In the genomic region with DNA sequence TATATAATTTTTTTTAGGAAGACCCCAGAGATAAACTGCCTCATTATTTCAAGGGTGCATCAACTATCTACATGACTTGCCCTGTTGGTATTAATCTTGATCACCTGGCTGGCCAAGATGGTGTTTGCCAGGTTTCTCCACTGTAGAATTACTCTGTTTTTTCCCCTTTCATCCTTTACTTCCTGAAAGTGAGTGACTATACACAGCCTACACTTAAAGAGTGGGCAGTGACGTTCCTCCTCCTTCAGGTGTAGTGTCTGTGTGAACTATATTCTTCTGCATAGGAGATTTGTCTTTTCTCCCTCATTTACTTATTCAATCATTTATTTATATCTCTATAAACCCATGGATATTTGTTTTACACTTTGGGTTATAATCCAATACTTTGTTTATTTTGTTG, we compare ENCODE assay signal across 27 cellular contexts.
"Had no signal": no experiment of that assay in that cellular context is flagged by ENCODE, and none has a peak within 500 bp of the region (broad histone marks: within the 10 kb centered on the region; RNA-seq: fewer than 3 reads in every experiment).

No MANE protein-coding gene starts in this region.

- ATAC-seq: activated T-cell treated with anti-CD3 and anti-CD28 coated beads, Interleukin-2, amount 50 U/mL, for 72 hours; Panc1; Right ventricle myocardium inferior had no signal

- H3K4me3 ChIP-seq: SK-N-MC had no signal

- H3K4me1 Mint-ChIP-seq: activated CD4-positive, alpha-beta T cell treated with anti-CD3 and anti-CD28 coated beads, Interleukin-2, amount 10 ng/mL, durations not matched to agents 24 days and 14 days; brain; central memory CD8-positive, alpha-beta T cell had no signal

- H3K36me3 Mint-ChIP-seq: activated CD4-positive, alpha-beta memory T cell treated with anti-CD3 and anti-CD28 coated beads for 36 hours; brain had no signal

- H3K27ac ChIP-seq: SK-N-MC had no signal

- H3K27ac Mint-ChIP-seq: activated CD4-positive, alpha-beta memory T cell treated with anti-CD3 and anti-CD28 coated beads for 36 hours; activated CD4-positive, alpha-beta T cell treated with anti-CD3 and anti-CD28 coated beads, Interleukin-2, amount 10 ng/mL, durations not matched to agents 24 days and 14 days; activated T-cell treated with anti-CD3 and anti-CD28 coated beads, Interleukin-2, amount 50 U/mL, for 72 hours; activated T-helper 2 cell treated with anti-CD3 and anti-CD28 coated beads, Interferon-gamma antibody, Interleukin-2, Interleukin-4, amounts not matched to agents 10 μg/mL and 5 μg/mL and 100 μg/mL, durations not matched to agents 14 hours and 24 hours and 36 hours; brain had no signal

- H3K4me3 Mint-ChIP-seq: activated CD4-positive, alpha-beta memory T cell treated with anti-CD3 and anti-CD28 coated beads for 36 hours; activated CD4-positive, alpha-beta T cell treated with anti-CD3 and anti-CD28 coated beads, Interleukin-2, amount 10 ng/mL, durations not matched to agents 24 days and 14 days; activated T-cell treated with anti-CD3 and anti-CD28 coated beads, Interleukin-2, amount 50 U/mL, for 72 hours; brain; central memory CD8-positive, alpha-beta T cell had no signal

- DNase-seq: activated CD4-positive, alpha-beta memory T cell treated with anti-CD3 and anti-CD28 coated beads for 36 hours; activated CD4-positive, alpha-beta T cell treated with anti-CD3 and anti-CD28 coated beads, Interleukin-2, amount 10 ng/mL, durations not matched to agents 24 days and 14 days; activated CD4-positive, CD25-positive, alpha-beta regulatory T cell treated with anti-CD3 and anti-CD28 coated beads, Interleukin-2, amount 50 U/mL, for 72 hours; activated CD8-positive, alpha-beta memory T cell treated with anti-CD3 and anti-CD28 coated beads, Interleukin-2, amount 50 U/mL, for 4 hours; activated gamma-delta T cell treated with Interleukin-2 at 50 U/mL for 16 hours; activated naive CD4-positive, alpha-beta T cell treated with anti-CD3 and anti-CD28 coated beads, Interleukin-2, amount 50 U/mL, for 16 hours; activated T-cell treated with anti-CD3 and anti-CD28 coated beads, Interleukin-2, amount 50 U/mL, for 72 hours; amygdala; cortex of kidney; IMR-90; KG1; NCI-H1105 treated with DMSO at 0.1 percent for 48 hours; NCI-H146; NCI-H187 treated with DMSO at 0.1 percent for 48 hours; NCI-H2081 treated with DMSO at 0.1 percent for 48 hours; NCI-H2171 treated with DMSO at 0.1 percent for 48 hours; NCI-H345; NCI-H510A; NCI-H526 treated with DMSO at 0.1 percent for 48 hours; RPMI8226; SW 1271 had no signal

- H3K27me3 Mint-ChIP-seq: activated CD4-positive, alpha-beta memory T cell treated with anti-CD3 and anti-CD28 coated beads for 36 hours had no signal

- H3K9me3 Mint-ChIP-seq: activated CD4-positive, alpha-beta memory T cell treated with anti-CD3 and anti-CD28 coated beads for 36 hours; activated CD4-positive, alpha-beta T cell treated with anti-CD3 and anti-CD28 coated beads, Interleukin-2, amount 10 ng/mL, durations not matched to agents 24 days and 14 days; activated T-cell treated with anti-CD3 and anti-CD28 coated beads, Interleukin-2, amount 50 U/mL, for 72 hours; activated T-helper 2 cell treated with anti-CD3 and anti-CD28 coated beads, Interferon-gamma antibody, Interleukin-2, Interleukin-4, amounts not matched to agents 10 μg/mL and 5 μg/mL and 100 μg/mL, durations not matched to agents 14 hours and 24 hours and 36 hours; central memory CD8-positive, alpha-beta T cell had no signal
